1 cellular context compared by ENCODE assay signal in genomic region chr9:86328153-86328552, GRCh38.
TF ChIP-seq lines count a peak whose summit lies in the region.

No MANE protein-coding gene starts in this region.

TF ChIP-seq in WTC11, 78 proteins besides CTCF, POLR2A, EP300 and RAD21 (continued from another document):
- TF ChIP-seq AFF4 (CRISPR knock-in tag; IDR thresholded peaks at IDR 0.05; ENCODE audit: borderline replicate concordance) (no peak), E2F1 (CRISPR knock-in tag; IDR thresholded peaks at IDR 0.05) (no peak), FOXJ3 (CRISPR knock-in tag; IDR thresholded peaks at IDR 0.05; ENCODE audit: borderline replicate concordance) (no peak), IRF1 (CRISPR knock-in tag; IDR thresholded peaks at IDR 0.05) (no peak), OVOL2 (CRISPR knock-in tag; IDR thresholded peaks at IDR 0.05; ENCODE audit: borderline replicate concordance) (no peak), ATF2 (CRISPR knock-in tag; IDR thresholded peaks at IDR 0.05; ENCODE audit: borderline replicate concordance, low read depth) (no peak), NFE2L1 (CRISPR knock-in tag; IDR thresholded peaks at IDR 0.05) (no peak), EMX1 (CRISPR knock-in tag; IDR thresholded peaks at IDR 0.05) (no peak), RELA (CRISPR knock-in tag; IDR thresholded peaks at IDR 0.05; ENCODE audit: borderline replicate concordance) (no peak), AR (CRISPR knock-in tag; IDR thresholded peaks at IDR 0.05) (no peak), E2F5 (CRISPR knock-in tag; IDR thresholded peaks at IDR 0.05) (no peak), NFATC4 (CRISPR knock-in tag; IDR thresholded peaks at IDR 0.05) (no peak), GRHL2 (CRISPR knock-in tag; IDR thresholded peaks at IDR 0.05; ENCODE audit: insufficient replicate concordance, severe bottlenecking) (no peak), SMAD3 (CRISPR knock-in tag; IDR thresholded peaks at IDR 0.05; ENCODE audit: borderline replicate concordance) (no peak)
- TF ChIP-seq, protein P1, sequence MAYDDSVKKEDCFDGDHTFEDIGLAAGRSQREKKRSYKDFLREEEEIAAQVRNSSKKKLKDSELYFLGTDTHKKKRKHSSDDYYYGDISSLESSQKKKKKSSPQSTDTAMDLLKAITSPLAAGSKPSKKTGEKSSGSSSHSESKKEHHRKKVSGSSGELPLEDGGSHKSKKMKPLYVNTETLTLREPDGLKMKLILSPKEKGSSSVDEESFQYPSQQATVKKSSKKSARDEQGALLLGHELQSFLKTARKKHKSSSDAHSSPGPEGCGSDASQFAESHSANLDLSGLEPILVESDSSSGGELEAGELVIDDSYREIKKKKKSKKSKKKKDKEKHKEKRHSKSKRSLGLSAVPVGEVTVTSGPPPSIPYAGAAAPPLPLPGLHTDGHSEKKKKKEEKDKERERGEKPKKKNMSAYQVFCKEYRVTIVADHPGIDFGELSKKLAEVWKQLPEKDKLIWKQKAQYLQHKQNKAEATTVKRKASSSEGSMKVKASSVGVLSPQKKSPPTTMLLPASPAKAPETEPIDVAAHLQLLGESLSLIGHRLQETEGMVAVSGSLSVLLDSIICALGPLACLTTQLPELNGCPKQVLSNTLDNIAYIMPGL (CRISPR knock-in tag; IDR thresholded peaks at IDR 0.05), result no peak
- TF ChIP-seq, protein P2, sequence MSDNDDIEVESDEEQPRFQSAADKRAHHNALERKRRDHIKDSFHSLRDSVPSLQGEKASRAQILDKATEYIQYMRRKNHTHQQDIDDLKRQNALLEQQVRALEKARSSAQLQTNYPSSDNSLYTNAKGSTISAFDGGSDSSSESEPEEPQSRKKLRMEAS (CRISPR knock-in tag; IDR thresholded peaks at IDR 0.05), result no peak
- TF ChIP-seq, protein P3, sequence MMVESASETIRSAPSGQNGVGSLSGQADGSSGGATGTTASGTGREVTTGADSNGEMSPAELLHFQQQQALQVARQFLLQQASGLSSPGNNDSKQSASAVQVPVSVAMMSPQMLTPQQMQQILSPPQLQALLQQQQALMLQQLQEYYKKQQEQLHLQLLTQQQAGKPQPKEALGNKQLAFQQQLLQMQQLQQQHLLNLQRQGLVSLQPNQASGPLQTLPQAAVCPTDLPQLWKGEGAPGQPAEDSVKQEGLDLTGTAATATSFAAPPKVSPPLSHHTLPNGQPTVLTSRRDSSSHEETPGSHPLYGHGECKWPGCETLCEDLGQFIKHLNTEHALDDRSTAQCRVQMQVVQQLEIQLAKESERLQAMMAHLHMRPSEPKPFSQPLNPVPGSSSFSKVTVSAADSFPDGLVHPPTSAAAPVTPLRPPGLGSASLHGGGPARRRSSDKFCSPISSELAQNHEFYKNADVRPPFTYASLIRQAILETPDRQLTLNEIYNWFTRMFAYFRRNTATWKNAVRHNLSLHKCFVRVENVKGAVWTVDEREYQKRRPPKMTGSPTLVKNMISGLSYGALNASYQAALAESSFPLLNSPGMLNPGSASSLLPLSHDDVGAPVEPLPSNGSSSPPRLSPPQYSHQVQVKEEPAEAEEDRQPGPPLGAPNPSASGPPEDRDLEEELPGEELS (CRISPR knock-in tag; IDR thresholded peaks at IDR 0.05), result no peak
